15 cellular contexts compared by ENCODE assay signal in genomic region chr2:128292599-128293425, GRCh38. TPM values are rescaled to one million over a fixed set of nuclear protein-coding genes. Genes with fewer than 3 reads are reported as not detected.
DNase-seq lines count a peak whose midpoint lies in the region; ATAC-seq, FAIRE-seq and TF ChIP-seq lines count a peak whose summit lies in the region.
"Had no signal": no experiment of that assay in that cellular context is flagged by ENCODE, and none has a peak within 500 bp of the region (broad histone marks: within the 10 kb centered on the region; RNA-seq: fewer than 3 reads in every experiment).

No MANE protein-coding gene starts in this region.

- peaks cover 98% of the 10 kb centered on the region for H3K79me2 ChIP-seq in HepG2 (ENCODE audit: insufficient read depth, low read length)

- no peak for FAIRE-seq in HepG2 (lab: Jason Lieb, UNC)
- FAIRE-seq: islet of Langerhans had no signal

- BruUV-seq in IMR-90 (replicated peaks; lab: Mats Ljungman, UMichigan) (no TSS peak), HepG2 (replicated peaks; lab: Mats Ljungman, UMichigan) (no TSS peak)

- H3K4me1 ChIP-seq in IMR-90 (ENCODE audit: control insufficient read depth, insufficient read depth, low read length) (peaks cover 38% of the 10 kb centered on the region), HepG2 (ENCODE audit: insufficient read depth, low read length) (peaks cover 18% of the 10 kb centered on the region)

- H3K9me3 ChIP-seq in IMR-90 (ENCODE audit: control insufficient read depth, insufficient read depth, low read length) (no peaks in the 10 kb centered on the region), HepG2 (ENCODE audit: low read length) (no peaks in the 10 kb centered on the region)

- in situ Hi-C loops in IMR-90 (cut with MboI; ENCODE audit: low sequenced_read_pairs): no loop called here
- in situ Hi-C loops in HepG2 (cut with HindIII; ENCODE audit: extremely low pct_ligation_motif_present, low pct_unique_long_range_greater_than_20kb): no loop called here

- peaks cover 5% of the 10 kb centered on the region for H3K4me1 Mint-ChIP-seq in chondrocyte (ENCODE audit: low read depth)

- H3K4ac ChIP-seq in IMR-90 (ENCODE audit: low read depth, low read length): no peak overlapping the region; the same call in 1 of the 2 replicates

- no peak overlapping the region for H2BK120ac ChIP-seq in IMR-90 (ENCODE audit: low read depth, low read length)

- H3K27me3 ChIP-seq in IMR-90 (ENCODE audit: control insufficient read depth, insufficient read depth, low read length) (no peaks in the 10 kb centered on the region), HepG2 (ENCODE audit: control insufficient read depth in 1 of 2, insufficient read depth in 2 of 2, low read length in 2 of 2) (no peaks in the 10 kb centered on the region)
- H3K27me3 ChIP-seq: cardiac muscle cell had no signal

- no peak overlapping the region for H4K91ac ChIP-seq in IMR-90 (ENCODE audit: insufficient read depth, low read depth, low read length)

- H3K36me3 ChIP-seq in IMR-90 (ENCODE audit: control insufficient read depth, insufficient read depth, low read length): peaks cover 32% of the 10 kb centered on the region; the same call in 1 of the 2 replicates
- peaks cover 28 to 62% of the 10 kb centered on the region in 2 experiments for H3K36me3 ChIP-seq in HepG2 (replicated peaks in 1 of 2; ENCODE audit: control insufficient read depth in 1 of 2, insufficient read depth in 2 of 2, low read length in 2 of 2)
- H3K36me3 ChIP-seq: cardiac muscle cell had no signal

- no peak overlapping the region; the same call in 1 of the 2 replicates for H3K23ac ChIP-seq in IMR-90 (ENCODE audit: low read depth, low read length)

- peak overlapping the region; percentile 56 for H2AFZ ChIP-seq in IMR-90 (replicated peaks; ENCODE audit: low read length, poor library complexity)
- H2AFZ ChIP-seq in HepG2 (ENCODE audit: low read length): no peak overlapping the region

- ATAC-seq in IMR-90 (ENCODE audit: low read depth) (peak; percentile 24), HepG2 (peak; percentile 36), GM21786 (IDR thresholded peaks at IDR 0.05; ENCODE audit: unreplicated experiment) (no peak)
- ATAC-seq: activated CD4-positive, alpha-beta T cell treated with anti-CD3 and anti-CD28 coated beads for 36 hours had no signal

- 74% methylated on average over 9 of the region's 21 CpGs; no CpG with 5 or more reads in 1 of the 2 experiments for WGBS in IMR-90 (ENCODE audit: extremely low coverage in 2 of 2, insufficient read length in 1 of 2), 2 experiments
- 88% methylated on average over 17 of the region's 21 CpGs for WGBS in HepG2 (ENCODE audit: low lambda C conversion rate)

- DNase-seq in IMR-90: no peak
- DNase-seq in chondrocyte (ENCODE audit: low spot score): peak; percentile 85
- no peak for DNase-seq in HepG2 (ENCODE audit: low spot score)
- peak in 11 of 49 donors; percentile 24 to 68 (median 52) for DNase-seq in substantia nigra (lab: John Stamatoyannopoulos, UW)
- no peak for DNase-seq in activated effector memory CD4-positive, alpha-beta T cell treated with Interleukin-2 at 50 U/mL for 16 hours
- DNase-seq in globus pallidus (ENCODE audit: low spot score): no peak
- DNase-seq: activated CD4-positive, alpha-beta T cell treated with anti-CD3 and anti-CD28 coated beads for 36 hours; activated effector memory CD4-positive, alpha-beta T cell treated with anti-CD3 and anti-CD28 coated beads, Interleukin-2, amount 50 U/mL, for 16 hours; GOT3; NCI-H1694 treated with DMSO at 0.1 percent for 48 hours; stimulated activated CD4-positive, alpha-beta T cell treated with anti-CD3 and anti-CD28 coated beads, Interleukin-2, amount 100 ng/mL, for 48 hours had no signal

- H3K9ac ChIP-seq in IMR-90 (ENCODE audit: low read depth, low read length) (no peak overlapping the region), HepG2 (ENCODE audit: insufficient read depth, low read depth, low read length) (no peak overlapping the region; the same call in 1 of the 2 replicates)

- H2AK5ac ChIP-seq in IMR-90 (ENCODE audit: low read depth, low read length): 0 out of 2 replicates have a peak overlapping the region, but pooled peaks have one; percentile 2

- H2BK15ac ChIP-seq in IMR-90 (ENCODE audit: low read depth, low read length): no peak overlapping the region

- no peaks in the 10 kb centered on the region for H3K27me3 Mint-ChIP-seq in chondrocyte (ENCODE audit: low read depth)
- H3K27me3 Mint-ChIP-seq: activated CD4-positive, alpha-beta T cell treated with anti-CD3 and anti-CD28 coated beads for 36 hours; stimulated activated naive CD8-positive, alpha-beta T cell treated with anti-CD3 and anti-CD28 coated beads, Interleukin-15, Interleukin-2, amounts not matched to agents 100 ng/mL and 50 ng/mL, for 24 hours had no signal

- peak overlapping the region; percentile 3 for H2BK5ac ChIP-seq in IMR-90 (ENCODE audit: low read depth, low read length, poor library complexity, severe bottlenecking)

- peaks cover 35 to 90% of the 10 kb centered on the region in 2 experiments for H3K79me1 ChIP-seq in IMR-90 (ENCODE audit: low read depth in 1 of 2, low read length in 2 of 2)

- H3K27ac ChIP-seq in IMR-90 (ENCODE audit: insufficient read depth, low read length) (peak overlapping the region; percentile 25; the same call in 1 of the 2 replicates), HepG2 (ENCODE audit: extremely low read length, insufficient read depth, low read length) (no peak overlapping the region), substantia nigra (ENCODE audit: low read depth, low read length, poor library complexity, severe bottlenecking) (peak overlapping the region; percentile 53)
- H3K27ac ChIP-seq: cardiac muscle cell had no signal

- no peak overlapping the region for H3K56ac ChIP-seq in IMR-90 (ENCODE audit: extremely low read depth, insufficient read depth, low read length)

- no peak for TF ChIP-seq CTCF in IMR-90 (conservative IDR thresholded peaks at IDR 0.05; ENCODE audit: low read depth, low read length)
- no peak for TF ChIP-seq CTCF in chondrocyte (IDR thresholded peaks at IDR 0.05)
- 0 out of 2 replicates have a peak, but pooled peaks have one; percentile 16 for TF ChIP-seq CTCF in HepG2 (CRISPR knock-in tag; IDR thresholded peaks at IDR 0.05)

- H3K27ac Mint-ChIP-seq in chondrocyte (ENCODE audit: unreplicated experiment): no peak overlapping the region
- H3K27ac Mint-ChIP-seq: activated CD4-positive, alpha-beta T cell treated with anti-CD3 and anti-CD28 coated beads for 36 hours; stimulated activated naive CD8-positive, alpha-beta T cell treated with anti-CD3 and anti-CD28 coated beads, Interleukin-15, Interleukin-2, amounts not matched to agents 100 ng/mL and 50 ng/mL, for 24 hours had no signal

- peak overlapping the region; percentile 63 for H2AK9ac ChIP-seq in IMR-90 (replicated peaks; ENCODE audit: low read depth, low read length, poor library complexity)

- H4K8ac ChIP-seq in IMR-90 (ENCODE audit: low read depth in 2 of 2, low read length in 2 of 2): no peak overlapping the region; a peak in 1 of 4 replicates

- H3K9me3 Mint-ChIP-seq in chondrocyte (ENCODE audit: low read depth): peaks cover 5% of the 10 kb centered on the region
- H3K9me3 Mint-ChIP-seq: stimulated activated naive CD8-positive, alpha-beta T cell treated with anti-CD3 and anti-CD28 coated beads, Interleukin-15, Interleukin-2, amounts not matched to agents 100 ng/mL and 50 ng/mL, for 24 hours had no signal

- no peak for TF ChIP-seq EP300 in HepG2 (IDR thresholded peaks at IDR 0.05; ENCODE audit: low read depth in 2 of 2, low read length in 2 of 2)
- TF ChIP-seq EP300 in HepG2 (CRISPR knock-in tag; IDR thresholded peaks at IDR 0.05; ENCODE audit: borderline replicate concordance): no peak

- peaks cover 30% of the 10 kb centered on the region for H3K9me1 ChIP-seq in IMR-90 (ENCODE audit: insufficient read depth, low read length)

- no peak for TF ChIP-seq RAD21 in IMR-90 (IDR thresholded peaks at IDR 0.05; ENCODE audit: low read length)
- TF ChIP-seq RAD21 in HepG2 (CRISPR knock-in tag; IDR thresholded peaks at IDR 0.05): no peak

- H3K18ac ChIP-seq in IMR-90 (ENCODE audit: low read depth, low read length): no peak overlapping the region

- intact Hi-C loops in IMR-90 (cut with micrococcal nuclease) (no loop called here), HepG2 (cut with micrococcal nuclease; ENCODE audit: unreplicated experiment) (no loop called here)

- dilution Hi-C loops in IMR-90 (cut with HindIII; ENCODE audit: low sequenced_read_pairs, unreplicated experiment): no loop called here

- no peak overlapping the region for H3K14ac ChIP-seq in IMR-90 (replicated peaks; ENCODE audit: low read depth, low read length)

- CTCF ChIA-PET in IMR-90 (lab: Yijun Ruan, JAX): no interaction called here
- CTCF ChIA-PET in HepG2 (lab: Yijun Ruan, JAX; ENCODE audit: low intra/inter-chr PET ratio, low total read pairs): no interaction called here

- no peak overlapping the region for H3K4me2 ChIP-seq in IMR-90 (ENCODE audit: low read depth, low read length)
- H3K4me2 ChIP-seq in HepG2 (ENCODE audit: low read depth, low read length): no peak overlapping the region

- peaks cover 91% of the 10 kb centered on the region for H4K20me1 ChIP-seq in IMR-90 (ENCODE audit: insufficient read depth, low read length)
- peaks cover 85% of the 10 kb centered on the region for H4K20me1 ChIP-seq in HepG2 (ENCODE audit: insufficient read depth, low read length)

- H2BK20ac ChIP-seq in IMR-90 (ENCODE audit: low read depth, low read length): no peak overlapping the region

- H3K4me3 Mint-ChIP-seq in chondrocyte (ENCODE audit: unreplicated experiment): no peak overlapping the region
- H3K4me3 Mint-ChIP-seq: activated CD4-positive, alpha-beta T cell treated with anti-CD3 and anti-CD28 coated beads for 36 hours; stimulated activated naive CD8-positive, alpha-beta T cell treated with anti-CD3 and anti-CD28 coated beads, Interleukin-15, Interleukin-2, amounts not matched to agents 100 ng/mL and 50 ng/mL, for 24 hours had no signal

- H4K5ac ChIP-seq in IMR-90 (ENCODE audit: low read depth, low read length): no peak overlapping the region

- peaks cover 2% of the 10 kb centered on the region for H3K36me3 Mint-ChIP-seq in chondrocyte (ENCODE audit: low read depth)

- no peak overlapping the region for H3K4me3 ChIP-seq in IMR-90 (ENCODE audit: insufficient read depth, low read depth, low read length)
- no peak overlapping the region for H3K4me3 ChIP-seq in HepG2 (replicated peaks in 1 of 3; ENCODE audit: insufficient read depth in 1 of 3, low read depth in 2 of 3, low read length in 3 of 3)
- H3K4me3 ChIP-seq: cardiac muscle cell had no signal

- no peak for TF ChIP-seq POLR2A in IMR-90 (IDR thresholded peaks at IDR 0.05; ENCODE audit: low read depth, low read length)
- TF ChIP-seq POLR2A in HepG2 (IDR thresholded peaks at IDR 0.05; ENCODE audit: insufficient read depth in 1 of 2, low read depth in 2 of 2, low read length in 2 of 2): no peak

- POLR2A ChIA-PET in IMR-90 (lab: Charles Lee; ENCODE audit: unreplicated experiment) (no interaction called here), HepG2 (lab: Yijun Ruan, JAX) (no interaction called here)

RNA-seq across cellular contexts. Expression of gene HS6ST1, which starts 25.9 kb away (rescaled TPM):
- total RNA-seq in IMR-90 (2012; rRNA removed) (29.7 and 29.9 TPM in 2 replicates), chondrocyte (30.0 to 39.2 TPM (median 33.1 TPM) in 3 replicates), HepG2 (2016; rRNA removed; fragmentation: Illumina TruSeq; extraction: Trizol) (68.4 and 84.6 TPM in 2 replicates)
- polyA plus RNA-seq in IMR-90 (2012; rRNA removed) (36.9 and 39.7 TPM in 2 replicates), HepG2 (2011; rRNA removed) (34.5 and 42.2 TPM in 2 replicates)
- polyA plus RNA-seq in IMR-90 (2012; cell fraction: cytosol; rRNA removed): 22.1 and 48.3 TPM in 2 replicates
- polyA plus RNA-seq in IMR-90 (2012; cell fraction: nucleus; rRNA removed; ENCODE audit: low replicate concordance): 21.0 and 34.4 TPM in 2 replicates
- total RNA-seq in HepG2 (2016; cell fraction: cytosol; rRNA removed; fragmentation: Illumina TruSeq; extraction: Trizol; ENCODE audit: low read depth): 8.0 TPM in 2 replicates
- 60.2 and 86.4 TPM in 2 replicates for total RNA-seq in HepG2 (2016; cell fraction: insoluble cytoplasmic fraction; rRNA removed; fragmentation: Illumina TruSeq; extraction: Trizol)
- total RNA-seq in HepG2 (2016; cell fraction: membrane; rRNA removed; fragmentation: Illumina TruSeq; extraction: Trizol): 38.4 and 40.3 TPM in 2 replicates
- total RNA-seq in HepG2 (2016; cell fraction: nucleus; rRNA removed; fragmentation: Illumina TruSeq; extraction: Trizol): 59.1 and 66.3 TPM in 2 replicates
- polyA plus RNA-seq in HepG2 (2011; cell fraction: cytosol; rRNA removed): 35.2 and 53.7 TPM in 2 replicates
- polyA plus RNA-seq in HepG2 (2011; cell fraction: nucleus; rRNA removed): 38.8 and 44.3 TPM in 2 replicates
- 50.2 and 79.5 TPM in 2 replicates for polyA plus RNA-seq in HepG2 (2012)
- polyA plus RNA-seq in HepG2 (2016; cell fraction: cytosol; fragmentation: Illumina TruSeq; extraction: Trizol; ENCODE audit: low read depth): 5.2 and 5.6 TPM in 2 replicates
- 70.3 and 83.1 TPM in 2 replicates for polyA plus RNA-seq in HepG2 (2016; cell fraction: insoluble cytoplasmic fraction; fragmentation: Illumina TruSeq; extraction: Trizol; ENCODE audit: low read depth)
- 24.6 and 27.0 TPM in 2 replicates for polyA plus RNA-seq in HepG2 (2016; cell fraction: membrane; fragmentation: Illumina TruSeq; extraction: Trizol; ENCODE audit: low read depth)
- polyA plus RNA-seq in HepG2 (2016; cell fraction: nucleus; fragmentation: Illumina TruSeq; extraction: Trizol; ENCODE audit: insufficient read depth, low read depth): 106 and 113 TPM in 2 replicates
- 7.6 and 148 TPM in 2 replicates for polyA minus RNA-seq in HepG2 (2011; rRNA and poly(A)+ RNA removed; ENCODE audit: low replicate concordance)
- polyA minus RNA-seq in HepG2 (2011; cell fraction: cytosol; rRNA and poly(A)+ RNA removed): 47.4 and 52.3 TPM in 2 replicates
- polyA minus RNA-seq in HepG2 (2011; cell fraction: nucleus; rRNA and poly(A)+ RNA removed): 39.0 and 60.8 TPM in 2 replicates
